17 cellular contexts compared by ENCODE assay signal in genomic region chr6:121584591-121585369, GRCh38.
DNase-seq lines count a peak whose midpoint lies in the region; ATAC-seq lines count a peak whose summit lies in the region.
"Had no signal": no experiment of that assay in that cellular context is flagged by ENCODE, and none has a peak within 500 bp of the region (broad histone marks: within the 10 kb centered on the region; RNA-seq: fewer than 3 reads in every experiment).

No MANE protein-coding gene starts in this region.

- H3K4me1 Mint-ChIP-seq in immature natural killer cell = no peaks in the 10 kb centered on the region
- H3K4me1 Mint-ChIP-seq: memory B cell had no signal

- no peak overlapping the region for H3K4me3 Mint-ChIP-seq in immature natural killer cell
- H3K4me3 Mint-ChIP-seq: memory B cell had no signal

- peaks cover 0 to 2% (median 0%) of the 10 kb centered on the region in 3 donors for H3K27me3 Mint-ChIP-seq in immature natural killer cell (ENCODE audit: low read depth in 3 of 3)

- H3K27ac Mint-ChIP-seq in immature natural killer cell = no peak overlapping the region
- H3K27ac Mint-ChIP-seq: memory B cell had no signal

- no peaks in the 10 kb centered on the region for H3K36me3 Mint-ChIP-seq in immature natural killer cell
- H3K36me3 Mint-ChIP-seq: memory B cell had no signal

- peak; percentile 3 for DNase-seq in A172 (ENCODE audit: low spot score)
- peak; percentile 5 for DNase-seq in NCI-H2227 (lab: John Stamatoyannopoulos, UW; ENCODE audit: unreplicated experiment)
- DNase-seq in dedifferentiated amniotic fluid mesenchymal stem cell (ENCODE audit: extremely low spot score) = peak; percentile 56
- peak; percentile 6 for DNase-seq in kidney glomerular epithelial cell (lab: John Stamatoyannopoulos, UW)
- no peak for DNase-seq in NCI-H446 treated with DMSO at 0.1 percent for 48 hours (lab: John Stamatoyannopoulos, UW)
- no peak for DNase-seq in glomerular visceral epithelial cell (ENCODE audit: extremely low spot score)
- DNase-seq in immature natural killer cell = no peak
- DNase-seq: amygdala; effector memory CD4-positive, alpha-beta T cell; NCI-H1105; NCI-H345; posterior cingulate gyrus; SW 1271; transverse colon had no signal

- ATAC-seq in GM21528 (IDR thresholded peaks at IDR 0.05; ENCODE audit: low FRiP score, unreplicated experiment) = no peak
- ATAC-seq: HCT116 had no signal

- H3K9me3 Mint-ChIP-seq in immature natural killer cell = peaks cover 1 to 12% (median 4%) of the 10 kb centered on the region in 6 donors

Comparison
In these comparisons a context has a peak if more than half of its experiments do, and no peak if none do; other contexts are left out.
1. DNase-seq: peak in A172 (single experiment), NCI-H2227 (single experiment), dedifferentiated amniotic fluid mesenchymal stem cell (single experiment) and kidney glomerular epithelial cell (single experiment); none in NCI-H446 treated with DMSO at 0.1 percent for 48 hours (single experiment), glomerular visceral epithelial cell (single experiment) and immature natural killer cell (0 of 3).